ENCODE assay signal across 11 cellular contexts in the genomic region with DNA sequence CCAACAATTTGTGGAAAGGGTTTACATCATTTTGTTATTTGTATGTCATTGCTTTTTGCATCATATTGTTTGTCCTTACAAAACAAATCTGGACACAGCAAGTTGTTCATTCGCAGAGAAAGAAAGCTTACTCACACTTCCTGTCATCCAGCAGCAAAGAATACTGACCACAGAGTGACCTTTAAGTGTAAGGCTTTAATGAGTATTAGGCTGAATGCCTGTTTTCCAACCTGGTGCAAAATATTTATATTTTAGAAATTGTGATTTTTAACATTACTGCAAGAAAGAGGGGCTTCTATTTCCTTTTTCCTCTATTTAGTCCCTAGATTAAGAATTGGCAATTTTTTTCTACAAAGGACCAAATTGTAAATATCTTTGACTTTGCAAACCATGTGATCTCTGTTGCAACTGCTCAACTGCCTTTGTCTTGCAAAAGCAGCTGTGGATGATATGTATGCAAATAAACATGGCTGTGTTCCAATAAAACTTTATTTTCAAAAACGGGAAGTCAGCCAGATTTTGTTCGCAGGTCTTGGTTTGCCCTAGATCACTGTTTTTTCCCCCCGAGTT. TPM values are rescaled to one million over a fixed set of nuclear protein-coding genes. Genes with fewer than 3 reads are reported as not detected.
DNase-seq lines count a peak whose midpoint lies in the region; ATAC-seq, FAIRE-seq and TF ChIP-seq lines count a peak whose summit lies in the region.
"Had no signal": no experiment of that assay in that cellular context is flagged by ENCODE, and none has a peak within 500 bp of the region (broad histone marks: within the 10 kb centered on the region; RNA-seq: fewer than 3 reads in every experiment).

No MANE protein-coding gene starts in this region.

- no peaks in the 10 kb centered on the region for H3K36me3 ChIP-seq in naive thymus-derived CD4-positive, alpha-beta T cell (ENCODE audit: control insufficient read depth in 2 of 3, insufficient read depth in 3 of 3, low read length in 3 of 3)
- no peaks in the 10 kb centered on the region for H3K36me3 ChIP-seq in CD8-positive, alpha-beta T cell (ENCODE audit: insufficient read depth, low read length)

- H3K27ac ChIP-seq in naive thymus-derived CD4-positive, alpha-beta T cell (ENCODE audit: low read depth, low read length): no peak overlapping the region
- no peak overlapping the region for H3K27ac ChIP-seq in CD8-positive, alpha-beta T cell (ENCODE audit: low read depth, low read length)

- H3K36me3 Mint-ChIP-seq in naive thymus-derived CD4-positive, alpha-beta T cell: no peaks in the 10 kb centered on the region
- no peaks in the 10 kb centered on the region for H3K36me3 Mint-ChIP-seq in CD8-positive, alpha-beta T cell
- H3K36me3 Mint-ChIP-seq in activated naive CD4-positive, alpha-beta T cell treated with anti-CD3 and anti-CD28 coated beads, Interleukin-2, amount 10 ng/mL, durations not matched to agents 7 days and 5 days: no peaks in the 10 kb centered on the region
- H3K36me3 Mint-ChIP-seq: naive B cell had no signal

- ATAC-seq in naive thymus-derived CD4-positive, alpha-beta T cell: peak; percentile 61
- ATAC-seq in HG03571 (IDR thresholded peaks at IDR 0.05; ENCODE audit: unreplicated experiment): no peak
- no peak for ATAC-seq in CD8-positive, alpha-beta T cell
- ATAC-seq: activated T-cell treated with anti-CD3 and anti-CD28 coated beads, Interleukin-2, amount 50 U/mL, for 4 hours had no signal

- H3K9me3 Mint-ChIP-seq in naive thymus-derived CD4-positive, alpha-beta T cell: peaks cover 0 to 3% (median 0%) of the 10 kb centered on the region in 11 donors
- H3K9me3 Mint-ChIP-seq in CD8-positive, alpha-beta T cell: no peaks in the 10 kb centered on the region
- H3K9me3 Mint-ChIP-seq in activated naive CD4-positive, alpha-beta T cell treated with anti-CD3 and anti-CD28 coated beads, Interleukin-2, amount 10 ng/mL, durations not matched to agents 7 days and 5 days: peaks cover 3% of the 10 kb centered on the region
- H3K9me3 Mint-ChIP-seq: activated T-cell treated with anti-CD3 and anti-CD28 coated beads, Interleukin-2, amount 50 U/mL, for 4 hours had no signal

- peak; percentile 40 for DNase-seq in NCI-H226
- peak; percentile 97 for DNase-seq in choroid plexus epithelial cell (ENCODE audit: low read depth)
- no peak for DNase-seq in naive thymus-derived CD4-positive, alpha-beta T cell
- DNase-seq in CD8-positive, alpha-beta T cell: no peak
- DNase-seq in central memory CD4-positive, alpha-beta T cell: no peak
- no peak for DNase-seq in activated naive CD4-positive, alpha-beta T cell treated with anti-CD3 and anti-CD28 coated beads, Interleukin-2, amount 10 ng/mL, durations not matched to agents 7 days and 5 days
- DNase-seq: activated T-cell treated with anti-CD3 and anti-CD28 coated beads, Interleukin-2, amount 50 U/mL, for 4 hours; naive B cell; NCI-H1694 treated with DMSO at 0.1 percent for 48 hours had no signal

- H3K9me3 ChIP-seq in naive thymus-derived CD4-positive, alpha-beta T cell (ENCODE audit: control insufficient read depth in 2 of 3, low read length in 3 of 3): no peaks in the 10 kb centered on the region
- H3K9me3 ChIP-seq in CD8-positive, alpha-beta T cell (ENCODE audit: low read length): no peaks in the 10 kb centered on the region

- no peaks in the 10 kb centered on the region for H3K27me3 ChIP-seq in naive thymus-derived CD4-positive, alpha-beta T cell (ENCODE audit: control insufficient read depth in 2 of 2, insufficient read depth in 2 of 2, low read length in 2 of 2)
- H3K27me3 ChIP-seq in CD8-positive, alpha-beta T cell (ENCODE audit: insufficient read depth, low read length): no peaks in the 10 kb centered on the region

- no peak overlapping the region for H3K4me3 Mint-ChIP-seq in naive thymus-derived CD4-positive, alpha-beta T cell
- H3K4me3 Mint-ChIP-seq in CD8-positive, alpha-beta T cell: no peak overlapping the region
- H3K4me3 Mint-ChIP-seq in activated naive CD4-positive, alpha-beta T cell treated with anti-CD3 and anti-CD28 coated beads, Interleukin-2, amount 10 ng/mL, durations not matched to agents 7 days and 5 days: no peak overlapping the region
- H3K4me3 Mint-ChIP-seq: activated T-cell treated with anti-CD3 and anti-CD28 coated beads, Interleukin-2, amount 50 U/mL, for 4 hours; naive B cell had no signal

- peaks cover 10 to 23% of the 10 kb centered on the region in 2 donors for H3K4me1 ChIP-seq in naive thymus-derived CD4-positive, alpha-beta T cell (ENCODE audit: control insufficient read depth in 2 of 2, insufficient read depth in 2 of 2, low read length in 2 of 2)
- peaks cover 20% of the 10 kb centered on the region for H3K4me1 ChIP-seq in CD8-positive, alpha-beta T cell (ENCODE audit: insufficient read depth, low read length)

- H3K4me1 Mint-ChIP-seq in naive thymus-derived CD4-positive, alpha-beta T cell: peaks cover 9 to 25% (median 17%) of the 10 kb centered on the region in 7 donors
- H3K4me1 Mint-ChIP-seq in CD8-positive, alpha-beta T cell (ENCODE audit: low read depth): peaks cover 27% of the 10 kb centered on the region
- peaks cover 15% of the 10 kb centered on the region for H3K4me1 Mint-ChIP-seq in activated naive CD4-positive, alpha-beta T cell treated with anti-CD3 and anti-CD28 coated beads, Interleukin-2, amount 10 ng/mL, durations not matched to agents 7 days and 5 days

- CTCF ChIA-PET in naive thymus-derived CD4-positive, alpha-beta T cell (lab: Charles Lee): no interaction called here
- CTCF ChIA-PET in CD8-positive, alpha-beta T cell (lab: Charles Lee): interaction anchor here (2.2 kb wide), 1 partner anchor 23 kb away, joined by 8 read pairs; no protein-coding TSS in a partner anchor
- CTCF ChIA-PET in activated naive CD4-positive, alpha-beta T cell treated with anti-CD3 and anti-CD28 coated beads, Interleukin-2, amount 10 ng/mL, durations not matched to agents 7 days and 5 days (lab: Charles Lee): no interaction called here

- intact Hi-C loops in naive thymus-derived CD4-positive, alpha-beta T cell (cut with micrococcal nuclease): loop anchor here in 1 of 2 donors (10.0 kb wide), 1 partner anchor 731 kb away; no protein-coding TSS in a partner anchor
- intact Hi-C loops in CD8-positive, alpha-beta T cell (cut with DNase I, micrococcal nuclease): no loop called here

- POLR2A ChIA-PET in naive thymus-derived CD4-positive, alpha-beta T cell (lab: Charles Lee): no interaction called here
- POLR2A ChIA-PET in CD8-positive, alpha-beta T cell (lab: Charles Lee): interaction anchor here (0.6 to 0.9 kb wide), 2 partner anchors 11 to 605 kb away, joined by 3 read pairs; no protein-coding TSS in a partner anchor

- no peak overlapping the region for H3K27ac Mint-ChIP-seq in naive thymus-derived CD4-positive, alpha-beta T cell
- no peak overlapping the region for H3K27ac Mint-ChIP-seq in CD8-positive, alpha-beta T cell
- H3K27ac Mint-ChIP-seq in activated naive CD4-positive, alpha-beta T cell treated with anti-CD3 and anti-CD28 coated beads, Interleukin-2, amount 10 ng/mL, durations not matched to agents 7 days and 5 days: no peak overlapping the region
- H3K27ac Mint-ChIP-seq: naive B cell had no signal

- TF ChIP-seq CTCF in choroid plexus epithelial cell (conservative IDR thresholded peaks at IDR 0.05; ENCODE audit: low read depth, low read length): no peak
- no peak for TF ChIP-seq CTCF in CD8-positive, alpha-beta T cell (IDR thresholded peaks at IDR 0.05)

- FAIRE-seq in G401.6 (lab: Jason Lieb, UNC): peak; percentile 8

- peaks cover 0 to 3% (median 0%) of the 10 kb centered on the region in 5 donors for H3K27me3 Mint-ChIP-seq in naive thymus-derived CD4-positive, alpha-beta T cell
- H3K27me3 Mint-ChIP-seq in CD8-positive, alpha-beta T cell (ENCODE audit: low read depth): no peaks in the 10 kb centered on the region
- peaks cover 3% of the 10 kb centered on the region for H3K27me3 Mint-ChIP-seq in activated naive CD4-positive, alpha-beta T cell treated with anti-CD3 and anti-CD28 coated beads, Interleukin-2, amount 10 ng/mL, durations not matched to agents 7 days and 5 days

- H3K4me3 ChIP-seq in choroid plexus epithelial cell (ENCODE audit: low read depth, low read length): no peak overlapping the region
- no peak overlapping the region for H3K4me3 ChIP-seq in naive thymus-derived CD4-positive, alpha-beta T cell (ENCODE audit: low read length)
- H3K4me3 ChIP-seq in CD8-positive, alpha-beta T cell (ENCODE audit: low read depth, low read length): no peak overlapping the region

RNA-seq across cellular contexts. Expression of a gene that starts 27.8 kb away (rescaled TPM):
- total RNA-seq in naive thymus-derived CD4-positive, alpha-beta T cell: 100 to 1,000 TPM in 1 of 5 experiments, 10 to 100 TPM in 4; 43.2 to 205 (median 60.8) TPM
- 10 to 100 TPM; 26.5 to 36.1 TPM for polyA plus RNA-seq in naive thymus-derived CD4-positive, alpha-beta T cell
- total RNA-seq in CD8-positive, alpha-beta T cell: 10 to 100 TPM; 34.2 to 34.5 TPM

Comparison
In these comparisons a context has a peak if more than half of its experiments do, and no peak if none do; other contexts are left out.
1. DNase-seq: peak in NCI-H226 (single experiment) and choroid plexus epithelial cell (single experiment); none in naive thymus-derived CD4-positive, alpha-beta T cell (0 of 9), CD8-positive, alpha-beta T cell (0 of 7), central memory CD4-positive, alpha-beta T cell (single experiment) and activated naive CD4-positive, alpha-beta T cell treated with anti-CD3 and anti-CD28 coated beads, Interleukin-2, amount 10 ng/mL, durations not matched to agents 7 days and 5 days (single experiment).